In genomic region chr5:104361932-104362331, GRCh38 we compare ENCODE assay signal across 1 cellular context.
TF ChIP-seq lines count a peak whose summit lies in the region.

No MANE protein-coding gene starts in this region.

TF ChIP-seq in GM23338, 12 proteins besides CTCF, POLR2A, EP300 and RAD21 (continued from another document):
- TF ChIP-seq ZNF462 (CRISPR knock-in tag; IDR thresholded peaks at IDR 0.05) (no peak), STAT1 (IDR thresholded peaks at IDR 0.05; ENCODE audit: unreplicated experiment) (no peak), JUNB (IDR thresholded peaks at IDR 0.05; ENCODE audit: unreplicated experiment) (no peak), REST (IDR thresholded peaks at IDR 0.05; ENCODE audit: unreplicated experiment) (no peak), POLR2AphosphoS5 (IDR thresholded peaks at IDR 0.05; ENCODE audit: low read depth) (no peak), ZNF331 (CRISPR knock-in tag; IDR thresholded peaks at IDR 0.05; ENCODE audit: low read depth) (no peak), ETS1 (IDR thresholded peaks at IDR 0.05) (no peak), EZH2 (IDR thresholded peaks at IDR 0.05; ENCODE audit: low read depth, unreplicated experiment) (no peak)
